In genomic region chr1:219066631-219067349, GRCh38 we compare ENCODE assay signal across 8 cellular contexts.
DNase-seq lines count a peak whose midpoint lies in the region; ATAC-seq and TF ChIP-seq lines count a peak whose summit lies in the region.

No MANE protein-coding gene starts in this region.

- H3K4me1 ChIP-seq in OCI-LY3 (ENCODE audit: low read length) = peaks cover 15% of the 10 kb centered on the region

- no peak overlapping the region for H3K4me3 Mint-ChIP-seq in activated naive CD4-positive, alpha-beta T cell treated with anti-CD3 and anti-CD28 coated beads, Interleukin-2, amount 10 ng/mL, durations not matched to agents 7 days and 5 days

- H3K27ac ChIP-seq in OCI-LY3 (ENCODE audit: low read length) = no peak overlapping the region

- intact Hi-C loops in sciatic nerve (cut with DNase I) = no loop called here

- ATAC-seq in activated naive CD4-positive, alpha-beta T cell treated with anti-CD3 and anti-CD28 coated beads, Interleukin-2, amount 50 U/mL, for 72 hours = peak; percentile 43 to 66
- ATAC-seq in sciatic nerve (peak; percentile 76), HG02588 (IDR thresholded peaks at IDR 0.05; ENCODE audit: unreplicated experiment) (no peak)

- peaks cover 8 to 10% of the 10 kb centered on the region in 2 donors for H3K9me3 Mint-ChIP-seq in activated naive CD4-positive, alpha-beta T cell treated with anti-CD3 and anti-CD28 coated beads, Interleukin-2, amount 50 U/mL, for 72 hours
- peaks cover 3% of the 10 kb centered on the region for H3K9me3 Mint-ChIP-seq in activated naive CD4-positive, alpha-beta T cell treated with anti-CD3 and anti-CD28 coated beads, Interleukin-2, amount 10 ng/mL, durations not matched to agents 7 days and 5 days

- H3K4me2 ChIP-seq in OCI-LY3 (ENCODE audit: low read length) = peak overlapping the region; percentile 6; the same call in 1 of the 2 replicates

- no peak overlapping the region for H3K27ac Mint-ChIP-seq in activated naive CD4-positive, alpha-beta T cell treated with anti-CD3 and anti-CD28 coated beads, Interleukin-2, amount 50 U/mL, for 72 hours
- no peak overlapping the region for H3K27ac Mint-ChIP-seq in activated naive CD4-positive, alpha-beta T cell treated with anti-CD3 and anti-CD28 coated beads, Interleukin-2, amount 10 ng/mL, durations not matched to agents 7 days and 5 days

- DNase-seq in activated naive CD4-positive, alpha-beta T cell treated with anti-CD3 and anti-CD28 coated beads, Interleukin-2, amount 50 U/mL, for 72 hours (ENCODE audit: low spot score in 2 of 2) = no peak
- DNase-seq in activated naive CD4-positive, alpha-beta T cell treated with anti-CD3 and anti-CD28 coated beads, Interleukin-2, amount 10 ng/mL, durations not matched to agents 7 days and 5 days = no peak
- DNase-seq in fibroblast of villous mesenchyme (ENCODE audit: low read depth) = peak; percentile 81
- DNase-seq in sciatic nerve (ENCODE audit: low spot score) = no peak
- no peak for DNase-seq in mucosa of gallbladder (ENCODE audit: low spot score)
- DNase-seq in nucleus accumbens (lab: John Stamatoyannopoulos, UW) = no peak

- H2AFZ ChIP-seq in OCI-LY3 (ENCODE audit: low read depth, low read length) = no peak overlapping the region

- H3K36me3 Mint-ChIP-seq in activated naive CD4-positive, alpha-beta T cell treated with anti-CD3 and anti-CD28 coated beads, Interleukin-2, amount 50 U/mL, for 72 hours = no peaks in the 10 kb centered on the region
- H3K36me3 Mint-ChIP-seq in activated naive CD4-positive, alpha-beta T cell treated with anti-CD3 and anti-CD28 coated beads, Interleukin-2, amount 10 ng/mL, durations not matched to agents 7 days and 5 days = no peaks in the 10 kb centered on the region

- no peaks in the 10 kb centered on the region for H3K36me3 ChIP-seq in OCI-LY3 (replicated peaks; ENCODE audit: low read depth, low read length)

- no peaks in the 10 kb centered on the region for H3K27me3 Mint-ChIP-seq in activated naive CD4-positive, alpha-beta T cell treated with anti-CD3 and anti-CD28 coated beads, Interleukin-2, amount 10 ng/mL, durations not matched to agents 7 days and 5 days

- no peaks in the 10 kb centered on the region for H4K20me1 ChIP-seq in OCI-LY3 (ENCODE audit: insufficient read depth, low read length)

- no peaks in the 10 kb centered on the region for H3K4me1 Mint-ChIP-seq in activated naive CD4-positive, alpha-beta T cell treated with anti-CD3 and anti-CD28 coated beads, Interleukin-2, amount 10 ng/mL, durations not matched to agents 7 days and 5 days

- H3K4me3 ChIP-seq in OCI-LY3 (ENCODE audit: low read length) (no peak overlapping the region), fibroblast of villous mesenchyme (ENCODE audit: low read depth, low read length) (no peak overlapping the region)

- CTCF ChIA-PET in activated naive CD4-positive, alpha-beta T cell treated with anti-CD3 and anti-CD28 coated beads, Interleukin-2, amount 10 ng/mL, durations not matched to agents 7 days and 5 days (lab: Charles Lee) = no interaction called here

- H3K79me2 ChIP-seq in OCI-LY3 (ENCODE audit: low read length) = no peaks in the 10 kb centered on the region

- H3K9me3 ChIP-seq in OCI-LY3 (ENCODE audit: insufficient read depth, low read length) = no peaks in the 10 kb centered on the region

- TF ChIP-seq CTCF in OCI-LY3 (IDR thresholded peaks at IDR 0.05; ENCODE audit: low read depth, low read length) (peak; percentile 41), fibroblast of villous mesenchyme (IDR thresholded peaks at IDR 0.05; ENCODE audit: insufficient read depth, low read depth, low read length) (peak; percentile 65)

- H3K9ac ChIP-seq in OCI-LY3 (ENCODE audit: low read length) = no peak overlapping the region

- H3K27me3 ChIP-seq in OCI-LY3 (ENCODE audit: low read depth, low read length) = no peaks in the 10 kb centered on the region
